Comparison of ENCODE assay signal across 8 cellular contexts in the genomic region with DNA sequence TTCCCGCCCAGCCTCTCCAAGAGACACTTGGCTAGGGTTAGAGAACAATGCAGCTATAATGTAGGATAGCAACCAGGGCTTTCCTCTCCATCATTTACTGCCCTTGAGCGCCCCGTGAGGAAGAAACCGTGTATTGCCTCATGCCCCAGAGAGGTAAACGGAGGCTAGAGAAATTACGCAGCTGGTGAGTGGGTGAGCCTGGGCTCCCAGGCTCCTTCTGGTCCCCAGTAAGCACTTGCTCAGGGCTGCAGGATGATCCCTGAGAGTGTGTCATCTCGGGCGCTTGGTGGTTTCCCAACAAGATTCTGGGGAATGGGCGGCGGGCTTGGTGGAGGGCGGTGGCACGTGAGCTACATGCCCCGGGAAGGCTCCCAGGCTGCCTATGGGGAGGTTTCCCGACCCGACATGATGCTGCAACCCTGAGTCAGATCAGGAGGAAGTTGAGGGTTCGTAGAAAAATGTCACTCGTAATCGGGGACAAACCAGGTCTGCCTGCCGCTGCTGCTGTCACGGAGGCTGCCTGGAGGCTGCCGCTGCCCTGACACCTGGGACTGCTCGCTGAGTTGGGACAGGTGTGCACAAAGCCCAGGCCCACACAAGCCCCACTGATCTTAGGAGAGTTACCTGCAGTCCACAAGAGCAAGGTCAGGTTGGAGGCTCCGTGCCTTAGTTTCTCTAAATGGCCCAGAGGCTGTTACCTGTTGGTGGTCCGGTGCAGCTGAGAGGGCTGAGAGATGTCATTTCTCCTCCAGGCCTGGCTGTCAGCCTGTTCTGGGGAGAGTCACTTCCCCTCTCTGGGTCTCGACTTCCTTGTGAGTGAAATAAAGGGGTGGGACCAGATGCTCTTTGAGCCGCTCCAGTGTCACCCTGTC. TPM values are rescaled to one million over a fixed set of nuclear protein-coding genes. Genes with fewer than 3 reads are reported as not detected.
DNase-seq lines count a peak whose midpoint lies in the region; ATAC-seq and TF ChIP-seq lines count a peak whose summit lies in the region.

A gene with protein sequence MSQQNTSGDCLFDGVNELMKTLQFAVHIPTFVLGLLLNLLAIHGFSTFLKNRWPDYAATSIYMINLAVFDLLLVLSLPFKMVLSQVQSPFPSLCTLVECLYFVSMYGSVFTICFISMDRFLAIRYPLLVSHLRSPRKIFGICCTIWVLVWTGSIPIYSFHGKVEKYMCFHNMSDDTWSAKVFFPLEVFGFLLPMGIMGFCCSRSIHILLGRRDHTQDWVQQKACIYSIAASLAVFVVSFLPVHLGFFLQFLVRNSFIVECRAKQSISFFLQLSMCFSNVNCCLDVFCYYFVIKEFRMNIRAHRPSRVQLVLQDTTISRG (minus strand): TSS at position 773 of the 872 bp plus-strand sequence. CDS start 14,280 bp downstream, outside the sequence.

- peak; percentile 27 for TF ChIP-seq CTCF in left ventricle myocardium inferior (IDR thresholded peaks at IDR 0.05; ENCODE audit: borderline replicate concordance)

- no peaks in the 10 kb centered on the region for H3K9me3 Mint-ChIP-seq in IgD-negative memory B cell

- peak within 1 kb of the TSS; percentile 89 to 97 (median 95) for H3K4me3 Mint-ChIP-seq in IgD-negative memory B cell

- peaks cover 33% of the 10 kb centered on the region for H3K27me3 ChIP-seq in left ventricle myocardium inferior (ENCODE audit: low read depth)

- no peak within 1 kb of the TSS for H3K4me3 ChIP-seq in left ventricle myocardium inferior

- no peaks in the 10 kb centered on the region for H3K36me3 Mint-ChIP-seq in IgD-negative memory B cell

- DNase-seq in GDM1 (lab: John Stamatoyannopoulos, UW) (peak; percentile 19), left ventricle myocardium inferior (no peak), D341Med (ENCODE audit: low spot score) (no peak), NCI-H2029 treated with DMSO at 0.1 percent for 48 hours (lab: John Stamatoyannopoulos, UW) (no peak)
- peak; percentile 89 for DNase-seq in activated CD8-positive, alpha-beta memory T cell treated with anti-CD3 and anti-CD28 coated beads for 24 hours
- peak; percentile 60 for DNase-seq in stimulated activated CD8-positive, alpha-beta memory T cell treated with anti-CD3 and anti-CD28 coated beads, Interleukin-4, amount 100 ng/mL, for 24 hours (ENCODE audit: low read depth)

- H3K36me3 ChIP-seq in left ventricle myocardium inferior: no peaks in the 10 kb centered on the region

- H3K9me3 ChIP-seq in left ventricle myocardium inferior (replicated peaks): no peaks in the 10 kb centered on the region

- H3K27ac ChIP-seq in left ventricle myocardium inferior (replicated peaks): no peak within 1 kb of the TSS

- intact Hi-C loops in left ventricle myocardium inferior (cut with micrococcal nuclease): no loop called here

- no peaks in the 10 kb centered on the region for H3K27me3 Mint-ChIP-seq in IgD-negative memory B cell

- ATAC-seq in GM21381 (IDR thresholded peaks at IDR 0.05; ENCODE audit: unreplicated experiment): peak; percentile 35

- H3K4me1 ChIP-seq in left ventricle myocardium inferior: no peaks in the 10 kb centered on the region

- H3K4me1 Mint-ChIP-seq in IgD-negative memory B cell: peaks cover 25 to 32% (median 28%) of the 10 kb centered on the region in 3 donors

- H3K27ac Mint-ChIP-seq in IgD-negative memory B cell: peak within 1 kb of the TSS; percentile 61 to 90 (median 89)

RNA-seq across cellular contexts. Expression of the gene that starts here (rescaled TPM):
- 1.9 TPM for polyA plus RNA-seq in IgD-negative memory B cell
- not detected for total RNA-seq in left ventricle myocardium inferior

Comparison
In these comparisons a context has a peak if more than half of its experiments do, and no peak if none do; other contexts are left out.
1. DNase-seq: peak in GDM1 (single experiment), activated CD8-positive, alpha-beta memory T cell treated with anti-CD3 and anti-CD28 coated beads for 24 hours (single experiment) and stimulated activated CD8-positive, alpha-beta memory T cell treated with anti-CD3 and anti-CD28 coated beads, Interleukin-4, amount 100 ng/mL, for 24 hours (single experiment); none in left ventricle myocardium inferior (single experiment), D341Med (single experiment) and NCI-H2029 treated with DMSO at 0.1 percent for 48 hours (single experiment).